In genomic region chr16:23452572-23453337, GRCh38 we compare ENCODE assay signal across 8 cellular contexts.
DNase-seq lines count a peak whose midpoint lies in the region; ATAC-seq lines count a peak whose summit lies in the region.

Gene COG7 (minus strand): TSS chr16:23453189. CDS start chr16:23452994, 195 bp downstream.

- ATAC-seq in GM18909 (IDR thresholded peaks at IDR 0.05; ENCODE audit: poor library complexity, unreplicated experiment) = peak; percentile 81
- peak; percentile 94 for ATAC-seq in HG03175 (IDR thresholded peaks at IDR 0.05; ENCODE audit: unreplicated experiment)

- H3K27ac ChIP-seq in cingulate gyrus (ENCODE audit: low read depth, low read length) = peak within 1 kb of the TSS; percentile 79

- peak; percentile 92 for DNase-seq in AG08395 (ENCODE audit: low spot score)
- DNase-seq in NCI-H510A treated with DMSO at 0.1 percent for 48 hours (lab: John Stamatoyannopoulos, UW) = peak; percentile 90
- peak; percentile 90 for DNase-seq in activated CD4-positive, alpha-beta T cell treated with anti-CD3 and anti-CD28 coated beads for 48 hours
- peak; percentile 73 for DNase-seq in kidney glomerular epithelial cell (lab: John Stamatoyannopoulos, UW)
- peak; percentile 90 for DNase-seq in stimulated activated CD4-positive, alpha-beta T cell treated with anti-CD3 and anti-CD28 coated beads, Interleukin-15, amount 100 ng/mL, for 24 hours

Comparison
In these comparisons a context has a peak if more than half of its experiments do, and no peak if none do; other contexts are left out.
1. Peak in every context shown above with its lines: DNase-seq, ATAC-seq and H3K27ac ChIP-seq.